ENCODE assay signal across 8 cellular contexts in genomic region chr7:40604601-40605438, GRCh38.
DNase-seq lines count a peak whose midpoint lies in the region; ATAC-seq and TF ChIP-seq lines count a peak whose summit lies in the region.

No MANE protein-coding gene starts in this region.

- H3K4me2 ChIP-seq in smooth muscle cell (no peak overlapping the region), MM.1S (ENCODE audit: low read depth, low read length) (no peak overlapping the region)

- H3K9ac ChIP-seq in smooth muscle cell (ENCODE audit: low read depth): no peak overlapping the region
- H3K9ac ChIP-seq in MM.1S (ENCODE audit: low read length): no peak overlapping the region

- H3K9me3 ChIP-seq in adrenal gland (replicated peaks in 1 of 3) (no peaks in the 10 kb centered on the region), smooth muscle cell (replicated peaks; ENCODE audit: low read depth) (no peaks in the 10 kb centered on the region), MM.1S (replicated peaks; ENCODE audit: insufficient read depth, low read length) (no peaks in the 10 kb centered on the region)

- H3K4me1 ChIP-seq in adrenal gland (replicated peaks in 1 of 2) (peaks cover 0 to 3% of the 10 kb centered on the region in 2 donors), smooth muscle cell (ENCODE audit: low read depth) (no peaks in the 10 kb centered on the region), MM.1S (ENCODE audit: low read length) (no peaks in the 10 kb centered on the region)

- no peak overlapping the region for H3K4me3 ChIP-seq in adrenal gland
- no peak overlapping the region for H3K4me3 ChIP-seq in smooth muscle cell
- no peak overlapping the region for H3K4me3 ChIP-seq in MM.1S (ENCODE audit: low read length)

- peaks cover 5% of the 10 kb centered on the region for H3F3A ChIP-seq in smooth muscle cell (ENCODE audit: low read depth)
- no peaks in the 10 kb centered on the region for H3F3A ChIP-seq in MM.1S (ENCODE audit: insufficient read depth, low read length)

- TF ChIP-seq CTCF in adrenal gland (IDR thresholded peaks at IDR 0.05): peak; percentile 46 to 74 (median 66)
- peak; percentile 78 for TF ChIP-seq CTCF in smooth muscle cell (IDR thresholded peaks at IDR 0.05; ENCODE audit: borderline replicate concordance, insufficient read depth, poor library complexity, severe bottlenecking)
- TF ChIP-seq CTCF in MM.1S (IDR thresholded peaks at IDR 0.05; ENCODE audit: low read length): no peak

- H4K20me1 ChIP-seq in smooth muscle cell (ENCODE audit: low read depth) (no peaks in the 10 kb centered on the region), MM.1S (ENCODE audit: insufficient read depth, low read length) (no peaks in the 10 kb centered on the region)

- TF ChIP-seq POLR2A in adrenal gland (IDR thresholded peaks at IDR 0.05): no peak

- H3K27ac ChIP-seq in adrenal gland: no peak overlapping the region
- H3K27ac ChIP-seq in smooth muscle cell (ENCODE audit: low read depth): no peak overlapping the region
- no peak overlapping the region for H3K27ac ChIP-seq in MM.1S (ENCODE audit: low read length)

- H3K36me3 ChIP-seq in adrenal gland (replicated peaks in 1 of 2): no peaks in the 10 kb centered on the region
- no peaks in the 10 kb centered on the region for H3K36me3 ChIP-seq in smooth muscle cell (ENCODE audit: low read depth)
- no peaks in the 10 kb centered on the region for H3K36me3 ChIP-seq in MM.1S (replicated peaks; ENCODE audit: insufficient read depth, low read length)

- 26 to 29% (median 27%) methylated on average over 17 of the region's 17 CpGs for WGBS in adrenal gland, 4 donors
- WGBS in smooth muscle cell (ENCODE audit: low lambda C conversion rate): 36% methylated on average over 17 of the region's 17 CpGs

- H3K79me2 ChIP-seq in smooth muscle cell (ENCODE audit: low read depth) (no peaks in the 10 kb centered on the region), MM.1S (ENCODE audit: low read length) (no peaks in the 10 kb centered on the region)

- peak; percentile 28 for DNase-seq in activated CD4-positive, CD25-positive, alpha-beta regulatory T cell treated with anti-CD3 and anti-CD28 coated beads, Interleukin-2, amount 50 U/mL, for 72 hours
- no peak for DNase-seq in activated CD4-positive, CD25-positive, alpha-beta regulatory T cell (lab: John Stamatoyannopoulos, UW)
- DNase-seq in KBM-7 (peak; percentile 65), adrenal gland (peak; percentile 41 to 76 (median 67)), iPS DF 19.7 (ENCODE audit: low read depth, low spot score) (peak; percentile 30), smooth muscle cell (lab: John Stamatoyannopoulos, UW; ENCODE audit: unreplicated experiment) (peak; percentile 5), MM.1S (no peak)

- intact Hi-C loops in adrenal gland (cut with DNase I): loop anchor here (10.0 kb wide), 2 partner anchors 270 to 280 kb away; no protein-coding TSS in a partner anchor

- peak; percentile 86 for ATAC-seq in GM21529 (IDR thresholded peaks at IDR 0.05; ENCODE audit: unreplicated experiment)

- H2AFZ ChIP-seq in smooth muscle cell (ENCODE audit: low read depth) (peak overlapping the region; percentile 78), MM.1S (ENCODE audit: low read length) (no peak overlapping the region)

- no peaks in the 10 kb centered on the region for H3K9me2 ChIP-seq in MM.1S (replicated peaks; ENCODE audit: insufficient read depth, low read length)

- in situ Hi-C loops in KBM-7 (cut with MboI; ENCODE audit: low pct_unique_long_range_greater_than_20kb, low sequenced_read_pairs): no loop called here

- no peaks in the 10 kb centered on the region for H3K27me3 ChIP-seq in adrenal gland
- H3K27me3 ChIP-seq in smooth muscle cell (ENCODE audit: low read depth): no peaks in the 10 kb centered on the region
- no peaks in the 10 kb centered on the region for H3K27me3 ChIP-seq in MM.1S (replicated peaks; ENCODE audit: insufficient read depth, low read length)

Comparison
In these comparisons a context has a peak if more than half of its experiments do, and no peak if none do; other contexts are left out.
1. DNase-seq: peak in activated CD4-positive, CD25-positive, alpha-beta regulatory T cell treated with anti-CD3 and anti-CD28 coated beads, Interleukin-2, amount 50 U/mL, for 72 hours (single experiment), KBM-7 (single experiment), adrenal gland (7 of 7), iPS DF 19.7 (single experiment) and smooth muscle cell (single experiment); none in activated CD4-positive, CD25-positive, alpha-beta regulatory T cell (0 of 4) and MM.1S (single experiment).